16 cellular contexts compared by ENCODE assay signal in genomic region chr5:14215901-14216300, GRCh38.
DNase-seq lines count a peak whose midpoint lies in the region; FAIRE-seq and TF ChIP-seq lines count a peak whose summit lies in the region.
"Had no signal": no experiment of that assay in that cellular context is flagged by ENCODE, and none has a peak within 500 bp of the region (broad histone marks: within the 10 kb centered on the region; RNA-seq: fewer than 3 reads in every experiment).

No MANE protein-coding gene starts in this region.

- DNase-seq in HTR-8/SVneo (ENCODE audit: insufficient read length, low spot score) (no peak), WERI-Rb-1 (peak; percentile 64), mesenchymal stem cell (no peak), Kasumi-1 (lab: John Stamatoyannopoulos, UW) (no peak), occipital lobe (lab: John Stamatoyannopoulos, UW) (no peak)
- no peak for DNase-seq in activated T-cell treated with anti-CD3 and anti-CD28 coated beads, Interleukin-2, amount 50 U/mL, for 24 hours
- DNase-seq in stimulated activated CD4-positive, alpha-beta T cell treated with anti-CD3 and anti-CD28 coated beads, Interleukin-2, amount 100 ng/mL, for 24 hours, result no peak
- DNase-seq: BE2C; CD4-positive, alpha-beta T cell; DMS79; GOT3; NCI-H1105 treated with DMSO at 0.1 percent for 48 hours; NCI-H1694 treated with DMSO at 0.1 percent for 48 hours; NCI-H526 treated with DMSO at 0.1 percent for 48 hours had no signal

- 94% methylated on average over 6 of the region's 6 CpGs for WGBS in mesenchymal stem cell

- H2BK120ac ChIP-seq in mesenchymal stem cell (ENCODE audit: low read depth, low read length), result no peak overlapping the region

- no peak overlapping the region for H2BK5ac ChIP-seq in mesenchymal stem cell (ENCODE audit: low read depth, low read length, poor library complexity, severe bottlenecking)

- no peaks in the 10 kb centered on the region for H3K4me1 Mint-ChIP-seq in activated T-cell treated with anti-CD3 and anti-CD28 coated beads, Interleukin-2, amount 50 U/mL, for 24 hours (ENCODE audit: low read depth)

- no peak overlapping the region for H3K18ac ChIP-seq in mesenchymal stem cell (ENCODE audit: low read depth in 1 of 2, low read length in 2 of 2)

- peak overlapping the region in 1 of 2 experiments; percentile 49 for H2BK12ac ChIP-seq in mesenchymal stem cell (ENCODE audit: low read length in 2 of 2)

- H3K27ac ChIP-seq in WERI-Rb-1 (no peak overlapping the region), mesenchymal stem cell (ENCODE audit: low read length, poor library complexity, severe bottlenecking) (no peak overlapping the region)
- H3K27ac ChIP-seq: RWPE1, SJCRH30 had no signal

- H3K27me3 ChIP-seq in WERI-Rb-1 (ENCODE audit: insufficient read depth, low read depth, severe bottlenecking) (peaks cover 16% of the 10 kb centered on the region), mesenchymal stem cell (ENCODE audit: control insufficient read depth in 1 of 2, insufficient read depth in 1 of 2, low read length in 2 of 2) (no peaks in the 10 kb centered on the region)
- H3K27me3 ChIP-seq: BE2C, SJCRH30 had no signal

- H2AK5ac ChIP-seq in mesenchymal stem cell (ENCODE audit: low read length, severe bottlenecking), result peak overlapping the region; percentile 41

- H3K4me1 ChIP-seq in mesenchymal stem cell (ENCODE audit: control insufficient read depth, insufficient read depth, low read depth, low read length), result peaks cover 30% of the 10 kb centered on the region

- no peak overlapping the region for H3K4ac ChIP-seq in mesenchymal stem cell (ENCODE audit: low read depth in 1 of 2, low read length in 2 of 2)

- no peak overlapping the region for H2AFZ ChIP-seq in mesenchymal stem cell (ENCODE audit: low read depth, low read length)

- H3K23ac ChIP-seq in mesenchymal stem cell (ENCODE audit: low read length in 2 of 2), result peak overlapping the region in 1 of 2 experiments; percentile 19

- TF ChIP-seq CTCF in WERI-Rb-1 (IDR thresholded peaks at IDR 0.05; ENCODE audit: low read depth, low read length), result no peak

- no peak overlapping the region for H3K27ac Mint-ChIP-seq in activated T-cell treated with anti-CD3 and anti-CD28 coated beads, Interleukin-2, amount 50 U/mL, for 24 hours
- H3K27ac Mint-ChIP-seq: CD4-positive, alpha-beta T cell had no signal

- no peak overlapping the region for H3K9ac ChIP-seq in mesenchymal stem cell (ENCODE audit: low read length)

- no peak overlapping the region for H2BK15ac ChIP-seq in mesenchymal stem cell (ENCODE audit: low read depth, poor library complexity, severe bottlenecking)

- H3K27me3 Mint-ChIP-seq in activated T-cell treated with anti-CD3 and anti-CD28 coated beads, Interleukin-2, amount 50 U/mL, for 24 hours, result peaks cover 21% of the 10 kb centered on the region

- no peaks in the 10 kb centered on the region for H3K9me3 Mint-ChIP-seq in activated T-cell treated with anti-CD3 and anti-CD28 coated beads, Interleukin-2, amount 50 U/mL, for 24 hours
- H3K9me3 Mint-ChIP-seq: CD4-positive, alpha-beta T cell had no signal

- H4K91ac ChIP-seq in mesenchymal stem cell (ENCODE audit: low read length), result no peak overlapping the region

- H3K9me3 ChIP-seq in WERI-Rb-1 (ENCODE audit: severe bottlenecking), result no peaks in the 10 kb centered on the region
- H3K9me3 ChIP-seq in mesenchymal stem cell (ENCODE audit: control insufficient read depth, low read length), result no peaks in the 10 kb centered on the region
- H3K9me3 ChIP-seq: BE2C, SJCRH30 had no signal

- no peaks in the 10 kb centered on the region for H3K79me1 ChIP-seq in mesenchymal stem cell (replicated peaks; ENCODE audit: low read length, poor library complexity, severe bottlenecking)

- H3K4me2 ChIP-seq in mesenchymal stem cell (ENCODE audit: low read length, poor library complexity, severe bottlenecking), result no peak overlapping the region

- H3K14ac ChIP-seq in mesenchymal stem cell (ENCODE audit: low read length in 2 of 2), result no peak overlapping the region

- H3K36me3 ChIP-seq in WERI-Rb-1 (no peaks in the 10 kb centered on the region), mesenchymal stem cell (ENCODE audit: control insufficient read depth in 1 of 2, insufficient read depth in 2 of 2, low read depth in 1 of 2, low read length in 2 of 2) (peaks cover 3 to 4% of the 10 kb centered on the region in 2 experiments)
- H3K36me3 ChIP-seq: BE2C, SJCRH30 had no signal

- no peak overlapping the region for H3K4me3 ChIP-seq in WERI-Rb-1 (ENCODE audit: low read depth, low read length)
- no peak overlapping the region for H3K4me3 ChIP-seq in mesenchymal stem cell (ENCODE audit: insufficient read depth in 1 of 2, low read depth in 1 of 2, low read length in 2 of 2)
- H3K4me3 ChIP-seq: SJCRH30 had no signal

- FAIRE-seq in HTR-8/SVneo (lab: Jason Lieb, UNC), result peak; percentile 49

- no peak overlapping the region for H3K4me3 Mint-ChIP-seq in activated T-cell treated with anti-CD3 and anti-CD28 coated beads, Interleukin-2, amount 50 U/mL, for 24 hours
- H3K4me3 Mint-ChIP-seq: CD4-positive, alpha-beta T cell had no signal

- no peak overlapping the region for H4K8ac ChIP-seq in mesenchymal stem cell (ENCODE audit: low read length)

- H3K36me3 Mint-ChIP-seq in activated T-cell treated with anti-CD3 and anti-CD28 coated beads, Interleukin-2, amount 50 U/mL, for 24 hours (ENCODE audit: low read depth), result no peaks in the 10 kb centered on the region
